ENCODE assay signal across 15 cellular contexts in genomic region chr15:77417642-77418041, GRCh38. TPM values are rescaled to one million over a fixed set of nuclear protein-coding genes. Genes with fewer than 3 reads are reported as not detected.
DNase-seq lines count a peak whose midpoint lies in the region; ATAC-seq and TF ChIP-seq lines count a peak whose summit lies in the region.
"Had no signal": no experiment of that assay in that cellular context is flagged by ENCODE, and none has a peak within 500 bp of the region (broad histone marks: within the 10 kb centered on the region; RNA-seq: fewer than 3 reads in every experiment).

No MANE protein-coding gene starts in this region.

- peak overlapping the region; percentile 96 for H3K4me3 Mint-ChIP-seq in type B pancreatic cell

- peak overlapping the region in 7 of 12 donors; percentile 20 to 97 (median 96) for H3K27ac ChIP-seq in heart left ventricle
- peak overlapping the region; percentile 89 for H3K27ac ChIP-seq in lower lobe of right lung

- peaks cover 17% of the 10 kb centered on the region for H3K4me1 Mint-ChIP-seq in type B pancreatic cell (ENCODE audit: unreplicated experiment)

- intact Hi-C loops in heart left ventricle (cut with DNase I), result loop anchor here in 9 of 10 donors (2.0 to 10.0 kb wide), 12 partner anchors 53 to 305 kb away; no protein-coding TSS in a partner anchor
- intact Hi-C loops in left cardiac atrium (cut with DNase I), result loop anchor here (5.0 to 10.0 kb wide), 2 partner anchors 77 to 310 kb away; no protein-coding TSS in a partner anchor
- intact Hi-C loops in lower lobe of right lung (cut with DNase I), result no loop called here

- 49 to 52% (median 50%) methylated on average over 4 of the region's 4 CpGs for WGBS in heart left ventricle, 4 donors

- ATAC-seq in heart left ventricle, result no peak
- no peak for ATAC-seq in left cardiac atrium
- ATAC-seq in lower lobe of right lung, result no peak
- no peak for ATAC-seq in GM19455 (IDR thresholded peaks at IDR 0.05; ENCODE audit: unreplicated experiment)
- ATAC-seq: T-cell had no signal

- TF ChIP-seq POLR2A in heart left ventricle (IDR thresholded peaks at IDR 0.05), result no peak

- no peaks in the 10 kb centered on the region for H3K9me3 ChIP-seq in heart left ventricle
- H3K9me3 ChIP-seq in adipocyte (ENCODE audit: control insufficient read depth, low read length), result no peaks in the 10 kb centered on the region
- H3K9me3 ChIP-seq in lower lobe of right lung, result no peaks in the 10 kb centered on the region

- CTCF ChIA-PET in HEK293T (lab: Yijun Ruan, JAX), result no interaction called here

- H3K4me1 ChIP-seq in heart left ventricle, result peaks cover 8 to 66% (median 58%) of the 10 kb centered on the region in 12 donors
- H3K4me1 ChIP-seq in adipocyte (ENCODE audit: control insufficient read depth, insufficient read depth, low read length), result peaks cover 44% of the 10 kb centered on the region
- H3K4me1 ChIP-seq in lower lobe of right lung, result peaks cover 55% of the 10 kb centered on the region

- H3K27me3 ChIP-seq in heart left ventricle, result no peaks in the 10 kb centered on the region
- no peaks in the 10 kb centered on the region for H3K27me3 ChIP-seq in adipocyte (replicated peaks; ENCODE audit: control insufficient read depth, insufficient read depth, low read length)
- no peaks in the 10 kb centered on the region for H3K27me3 ChIP-seq in lower lobe of right lung (ENCODE audit: low read depth)

- no peaks in the 10 kb centered on the region for H3K36me3 ChIP-seq in heart left ventricle
- H3K36me3 ChIP-seq in adipocyte (ENCODE audit: control insufficient read depth, insufficient read depth, low read length, severe bottlenecking), result no peaks in the 10 kb centered on the region
- H3K36me3 ChIP-seq in lower lobe of right lung, result no peaks in the 10 kb centered on the region

- POLR2A ChIA-PET in HEK293T (lab: Yijun Ruan, JAX), result no interaction called here

- no peak for TF ChIP-seq CTCF in heart left ventricle (IDR thresholded peaks at IDR 0.05)
- TF ChIP-seq CTCF in lower lobe of right lung (IDR thresholded peaks at IDR 0.05), result no peak
- TF ChIP-seq CTCF in type B pancreatic cell (conservative IDR thresholded peaks at IDR 0.05), result no peak

- H3K27me3 Mint-ChIP-seq in type B pancreatic cell, result no peaks in the 10 kb centered on the region
- H3K27me3 Mint-ChIP-seq: IgD-negative memory B cell, T-cell had no signal

- H3K27ac Mint-ChIP-seq in type B pancreatic cell, result no peak overlapping the region
- H3K27ac Mint-ChIP-seq: T-cell had no signal

- no peaks in the 10 kb centered on the region for H3K36me3 Mint-ChIP-seq in type B pancreatic cell
- H3K36me3 Mint-ChIP-seq: T-cell had no signal

- no peaks in the 10 kb centered on the region for H3K9me3 Mint-ChIP-seq in type B pancreatic cell
- H3K9me3 Mint-ChIP-seq: IgD-negative memory B cell, T-cell had no signal

- DNase-seq in heart left ventricle, result no peak
- no peak for DNase-seq in left cardiac atrium
- no peak for DNase-seq in adipocyte (ENCODE audit: low read depth)
- no peak for DNase-seq in lower lobe of right lung
- no peak for DNase-seq in type B pancreatic cell (ENCODE audit: extremely low spot score, unreplicated experiment)
- no peak for DNase-seq in NOMO-1 treated with dmso at 0.1 percent for 144 hours (lab: John Stamatoyannopoulos, UW; ENCODE audit: unreplicated experiment)
- DNase-seq in HEK293T (ENCODE audit: extremely low spot score), result no peak
- DNase-seq: anterior cingulate cortex; effector CD8-positive, alpha-beta T cell; NCI-H187; NK-92 treated with Interleukin-12 subunit alpha and Interleukin-12 subunit beta, amount 100 ng/mL, for 24 hours; stimulated activated CD4-positive, alpha-beta T cell treated with anti-CD3 and anti-CD28 coated beads, Interleukin-4, amount 100 ng/mL, for 24 hours; T-cell had no signal

- H3K4me3 ChIP-seq in heart left ventricle, result peak overlapping the region in 6 of 12 donors; percentile 83 to 95 (median 92)
- H3K4me3 ChIP-seq in adipocyte (ENCODE audit: low read length), result peak overlapping the region; percentile 98
- H3K4me3 ChIP-seq in lower lobe of right lung, result peak overlapping the region; percentile 93

- H3K9ac ChIP-seq in adipocyte (ENCODE audit: low read length), result peak overlapping the region; percentile 98

TF ChIP-seq in HEK293T, 16 proteins besides CTCF, POLR2A, EP300 and RAD21:
- no peak for TF ChIP-seq CTBP1 (IDR thresholded peaks at IDR 0.05; ENCODE audit: borderline replicate concordance)
- TF ChIP-seq SUZ12 (IDR thresholded peaks at IDR 0.05), result no peak
- no peak for TF ChIP-seq FOXA1 (IDR thresholded peaks at IDR 0.05)
- no peak for TF ChIP-seq FOXM1 (IDR thresholded peaks at IDR 0.05; ENCODE audit: borderline replicate concordance)
- TF ChIP-seq BHLHE40 (IDR thresholded peaks at IDR 0.05; ENCODE audit: borderline replicate concordance), result no peak
- TF ChIP-seq FOXK2 (IDR thresholded peaks at IDR 0.05), result no peak
- TF ChIP-seq HDGF (IDR thresholded peaks at IDR 0.05; ENCODE audit: borderline replicate concordance), result no peak
- TF ChIP-seq NFRKB (IDR thresholded peaks at IDR 0.05), result no peak
- TF ChIP-seq L3MBTL2 (conservative IDR thresholded peaks at IDR 0.05), result no peak
- TF ChIP-seq ARNT (IDR thresholded peaks at IDR 0.05), result no peak
- no peak for TF ChIP-seq ELF4 (IDR thresholded peaks at IDR 0.05)
- no peak for TF ChIP-seq LEF1 (IDR thresholded peaks at IDR 0.05; ENCODE audit: borderline replicate concordance)
- TF ChIP-seq ZNF384 (IDR thresholded peaks at IDR 0.05), result no peak
- TF ChIP-seq SP1 (IDR thresholded peaks at IDR 0.05), result no peak
- no peak for TF ChIP-seq PKNOX1 (IDR thresholded peaks at IDR 0.05)
- no peak for TF ChIP-seq TARDBP (IDR thresholded peaks at IDR 0.05)

RNA-seq across cellular contexts. Expression of gene PEAK1, which starts 2.3 kb away (rescaled TPM):
- total RNA-seq in heart left ventricle (100 to 1,000 TPM in 5 of 9 donors, 10 to 100 TPM in 4; 52.8 to 139 (median 104) TPM), left cardiac atrium (10 to 100 TPM; 59.0 to 71.7 TPM), lower lobe of right lung (112 TPM), type B pancreatic cell (ENCODE audit: low replicate concordance) (24.1 and 35.0 TPM in 2 replicates)
- 10 to 100 TPM; 12.8 to 29.1 TPM for polyA plus RNA-seq in heart left ventricle

RNA-seq across cellular contexts. Expression of gene HMG20A, which starts 3.0 kb away (rescaled TPM):
- 10 to 100 TPM; 22.6 to 54.1 (median 39.9) TPM for total RNA-seq in heart left ventricle
- polyA plus RNA-seq in heart left ventricle, result 10 to 100 TPM; 14.8 to 16.1 TPM
- 10 to 100 TPM; 33.5 to 36.3 TPM for total RNA-seq in left cardiac atrium
- total RNA-seq in lower lobe of right lung, result 40.9 TPM
- total RNA-seq in type B pancreatic cell (ENCODE audit: low replicate concordance), result 38.9 and 48.7 TPM in 2 replicates
